8 cellular contexts compared by ENCODE assay signal in the genomic region with DNA sequence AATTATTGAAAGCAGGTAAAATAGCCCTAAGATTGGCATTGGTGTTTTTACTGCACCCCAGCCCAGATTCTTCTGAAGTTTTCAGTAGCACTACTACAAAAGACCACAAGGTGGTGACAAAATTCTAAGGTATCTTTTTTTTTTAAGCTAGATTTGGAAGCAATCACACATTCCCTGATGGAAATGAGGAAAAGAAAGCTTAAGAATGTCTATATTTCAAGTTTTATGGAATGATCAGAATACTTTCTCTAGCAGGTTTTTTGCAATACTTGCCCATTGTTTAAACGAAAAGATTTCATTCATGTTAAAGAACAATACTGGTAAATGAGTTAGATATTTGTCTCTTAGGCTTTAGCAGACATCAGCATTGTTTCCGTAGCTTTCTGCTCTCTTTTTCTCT. TPM values are rescaled to one million over a fixed set of nuclear protein-coding genes. Genes with fewer than 3 reads are reported as not detected.
DNase-seq lines count a peak whose midpoint lies in the region; ATAC-seq and TF ChIP-seq lines count a peak whose summit lies in the region.

No MANE protein-coding gene starts in this region.

- no peaks in the 10 kb centered on the region for H3K36me3 ChIP-seq in upper lobe of right lung

- no peaks in the 10 kb centered on the region for H3K4me1 ChIP-seq in upper lobe of right lung

- H3K4me3 Mint-ChIP-seq in WTC11, result no peak overlapping the region

- H3K9me3 Mint-ChIP-seq in WTC11, result no peaks in the 10 kb centered on the region

- no peaks in the 10 kb centered on the region for H3K4me1 Mint-ChIP-seq in WTC11

- peak; percentile 40 for TF ChIP-seq CTCF in HL-60 (IDR thresholded peaks at IDR 0.05; ENCODE audit: insufficient read depth, low read length)
- peak; percentile 60 for TF ChIP-seq CTCF in WTC11 (IDR thresholded peaks at IDR 0.05)
- TF ChIP-seq CTCF in upper lobe of right lung (IDR thresholded peaks at IDR 0.05), result peak; percentile 83

- no peaks in the 10 kb centered on the region for H3K36me3 Mint-ChIP-seq in WTC11

- H3K27ac ChIP-seq in HL-60 (replicated peaks) (peak overlapping the region; percentile 39), upper lobe of right lung (no peak overlapping the region)

- intact Hi-C loops in upper lobe of right lung (cut with DNase I), result no loop called here

- no peaks in the 10 kb centered on the region for H3K27me3 Mint-ChIP-seq in WTC11 (ENCODE audit: low read depth)

- POLR2A ChIA-PET in WTC11 (lab: Charles Lee), result interaction anchor here (1.3 kb wide), 2 partner anchors 32 to 156 kb away, joined by 3 to 7 read pairs; a partner anchor contains a TSS

- DNase-seq in DMS53 (lab: John Stamatoyannopoulos, UW), result peak; percentile 70
- no peak for DNase-seq in HL-60 (ENCODE audit: low read depth in 1 of 2, low spot score in 1 of 2)
- no peak for DNase-seq in WTC11 (ENCODE audit: low spot score)
- DNase-seq in inferior parietal cortex (ENCODE audit: extremely low spot score), result peak; percentile 73
- DNase-seq in upper lobe of right lung, result no peak
- no peak for DNase-seq in stimulated activated naive CD8-positive, alpha-beta T cell treated with anti-CD3 and anti-CD28 coated beads, Interleukin-15, Interleukin-2, amounts not matched to agents 100 U/mL and 50 U/mL, for 24 hours
- DNase-seq in activated CD4-positive, CD25-positive, alpha-beta regulatory T cell (lab: John Stamatoyannopoulos, UW), result no peak

- no peaks in the 10 kb centered on the region for H3K27me3 ChIP-seq in HL-60 (ENCODE audit: insufficient read depth, poor library complexity, severe bottlenecking)
- H3K27me3 ChIP-seq in upper lobe of right lung, result no peaks in the 10 kb centered on the region

- no peak overlapping the region for H3K27ac Mint-ChIP-seq in WTC11

- H3K9me3 ChIP-seq in upper lobe of right lung, result no peaks in the 10 kb centered on the region

- CTCF ChIA-PET in WTC11 (lab: Charles Lee), result interaction anchor here (0.5 to 4.4 kb wide), 59 partner anchors 8 to 1664 kb away, joined by 3 to 77 read pairs (median 5); a partner anchor contains a TSS

- no peak overlapping the region for H3K4me3 ChIP-seq in HL-60 (replicated peaks; ENCODE audit: insufficient read depth, low read length)
- no peak overlapping the region for H3K4me3 ChIP-seq in upper lobe of right lung

- no peak; the same call in 1 of the 2 replicates for ATAC-seq in WTC11
- ATAC-seq in upper lobe of right lung, result peak; percentile 41
- no peak for ATAC-seq in stimulated activated naive CD8-positive, alpha-beta T cell treated with anti-CD3 and anti-CD28 coated beads, Interleukin-15, Interleukin-2, amounts not matched to agents 100 U/mL and 50 U/mL, for 24 hours
- no peak for ATAC-seq in GM21786 (IDR thresholded peaks at IDR 0.05; ENCODE audit: unreplicated experiment)

TF ChIP-seq in WTC11, 78 proteins besides CTCF, POLR2A, EP300 and RAD21:
- TF ChIP-seq GABPB1 (CRISPR knock-in tag; IDR thresholded peaks at IDR 0.05) (no peak), SP1 (CRISPR knock-in tag; conservative IDR thresholded peaks at IDR 0.05) (no peak), ZNF423 (CRISPR knock-in tag; IDR thresholded peaks at IDR 0.05) (no peak), KAT7 (CRISPR knock-in tag; IDR thresholded peaks at IDR 0.05; ENCODE audit: borderline replicate concordance) (no peak), NR2C2 (CRISPR knock-in tag; IDR thresholded peaks at IDR 0.05) (no peak)
- TF ChIP-seq, protein P1, sequence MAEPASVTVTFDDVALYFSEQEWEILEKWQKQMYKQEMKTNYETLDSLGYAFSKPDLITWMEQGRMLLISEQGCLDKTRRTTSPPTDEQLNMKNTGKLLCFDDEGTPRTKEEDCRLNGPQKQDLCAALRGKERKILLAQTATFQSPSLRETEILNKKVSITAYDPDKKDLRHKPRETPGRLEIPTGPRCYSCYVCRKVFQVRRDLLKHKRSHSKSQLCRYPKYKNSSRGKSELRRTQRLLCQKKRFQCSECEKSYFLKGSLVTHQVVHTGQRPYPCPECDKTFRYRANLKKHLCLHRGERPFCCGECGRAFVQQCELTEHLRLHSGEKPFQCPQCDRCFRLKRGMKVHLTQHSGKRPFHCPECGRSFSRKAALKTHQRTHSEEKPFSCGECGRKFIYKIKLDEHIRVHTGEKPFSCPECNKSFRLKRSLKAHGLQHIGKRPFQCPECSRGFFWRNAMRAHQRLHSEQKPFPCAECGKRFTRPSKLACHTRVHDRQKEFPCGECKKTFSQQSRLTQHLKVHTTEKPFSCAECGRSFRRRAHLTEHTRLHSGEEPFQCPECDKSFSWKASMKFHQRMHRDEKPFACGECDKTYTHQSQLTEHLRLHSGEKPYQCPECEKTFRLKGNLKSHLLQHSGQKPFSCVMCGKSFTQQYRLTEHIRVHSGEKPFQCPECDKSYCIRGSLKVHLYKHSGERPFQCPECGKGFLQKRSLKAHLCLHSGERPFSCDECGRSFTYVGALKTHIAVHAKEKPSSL (CRISPR knock-in tag; conservative IDR thresholded peaks at IDR 0.05), result no peak
- TF ChIP-seq, protein P2, sequence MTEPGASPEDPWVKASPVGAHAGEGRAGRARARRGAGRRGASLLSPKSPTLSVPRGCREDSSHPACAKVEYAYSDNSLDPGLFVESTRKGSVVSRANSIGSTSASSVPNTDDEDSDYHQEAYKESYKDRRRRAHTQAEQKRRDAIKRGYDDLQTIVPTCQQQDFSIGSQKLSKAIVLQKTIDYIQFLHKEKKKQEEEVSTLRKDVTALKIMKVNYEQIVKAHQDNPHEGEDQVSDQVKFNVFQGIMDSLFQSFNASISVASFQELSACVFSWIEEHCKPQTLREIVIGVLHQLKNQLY (CRISPR knock-in tag; IDR thresholded peaks at IDR 0.05), result no peak
- TF ChIP-seq, protein P3, sequence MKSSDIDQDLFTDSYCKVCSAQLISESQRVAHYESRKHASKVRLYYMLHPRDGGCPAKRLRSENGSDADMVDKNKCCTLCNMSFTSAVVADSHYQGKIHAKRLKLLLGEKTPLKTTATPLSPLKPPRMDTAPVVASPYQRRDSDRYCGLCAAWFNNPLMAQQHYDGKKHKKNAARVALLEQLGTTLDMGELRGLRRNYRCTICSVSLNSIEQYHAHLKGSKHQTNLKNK (CRISPR knock-in tag; IDR thresholded peaks at IDR 0.05), result no peak
- TF ChIP-seq, protein P4, sequence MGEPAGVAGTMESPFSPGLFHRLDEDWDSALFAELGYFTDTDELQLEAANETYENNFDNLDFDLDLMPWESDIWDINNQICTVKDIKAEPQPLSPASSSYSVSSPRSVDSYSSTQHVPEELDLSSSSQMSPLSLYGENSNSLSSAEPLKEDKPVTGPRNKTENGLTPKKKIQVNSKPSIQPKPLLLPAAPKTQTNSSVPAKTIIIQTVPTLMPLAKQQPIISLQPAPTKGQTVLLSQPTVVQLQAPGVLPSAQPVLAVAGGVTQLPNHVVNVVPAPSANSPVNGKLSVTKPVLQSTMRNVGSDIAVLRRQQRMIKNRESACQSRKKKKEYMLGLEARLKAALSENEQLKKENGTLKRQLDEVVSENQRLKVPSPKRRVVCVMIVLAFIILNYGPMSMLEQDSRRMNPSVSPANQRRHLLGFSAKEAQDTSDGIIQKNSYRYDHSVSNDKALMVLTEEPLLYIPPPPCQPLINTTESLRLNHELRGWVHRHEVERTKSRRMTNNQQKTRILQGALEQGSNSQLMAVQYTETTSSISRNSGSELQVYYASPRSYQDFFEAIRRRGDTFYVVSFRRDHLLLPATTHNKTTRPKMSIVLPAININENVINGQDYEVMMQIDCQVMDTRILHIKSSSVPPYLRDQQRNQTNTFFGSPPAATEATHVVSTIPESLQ (CRISPR knock-in tag; IDR thresholded peaks at IDR 0.05), result no peak
- TF ChIP-seq, protein P5, sequence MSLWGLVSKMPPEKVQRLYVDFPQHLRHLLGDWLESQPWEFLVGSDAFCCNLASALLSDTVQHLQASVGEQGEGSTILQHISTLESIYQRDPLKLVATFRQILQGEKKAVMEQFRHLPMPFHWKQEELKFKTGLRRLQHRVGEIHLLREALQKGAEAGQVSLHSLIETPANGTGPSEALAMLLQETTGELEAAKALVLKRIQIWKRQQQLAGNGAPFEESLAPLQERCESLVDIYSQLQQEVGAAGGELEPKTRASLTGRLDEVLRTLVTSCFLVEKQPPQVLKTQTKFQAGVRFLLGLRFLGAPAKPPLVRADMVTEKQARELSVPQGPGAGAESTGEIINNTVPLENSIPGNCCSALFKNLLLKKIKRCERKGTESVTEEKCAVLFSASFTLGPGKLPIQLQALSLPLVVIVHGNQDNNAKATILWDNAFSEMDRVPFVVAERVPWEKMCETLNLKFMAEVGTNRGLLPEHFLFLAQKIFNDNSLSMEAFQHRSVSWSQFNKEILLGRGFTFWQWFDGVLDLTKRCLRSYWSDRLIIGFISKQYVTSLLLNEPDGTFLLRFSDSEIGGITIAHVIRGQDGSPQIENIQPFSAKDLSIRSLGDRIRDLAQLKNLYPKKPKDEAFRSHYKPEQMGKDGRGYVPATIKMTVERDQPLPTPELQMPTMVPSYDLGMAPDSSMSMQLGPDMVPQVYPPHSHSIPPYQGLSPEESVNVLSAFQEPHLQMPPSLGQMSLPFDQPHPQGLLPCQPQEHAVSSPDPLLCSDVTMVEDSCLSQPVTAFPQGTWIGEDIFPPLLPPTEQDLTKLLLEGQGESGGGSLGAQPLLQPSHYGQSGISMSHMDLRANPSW (CRISPR knock-in tag; conservative IDR thresholded peaks at IDR 0.05; ENCODE audit: low read depth), result no peak
- TF ChIP-seq, protein P6, sequence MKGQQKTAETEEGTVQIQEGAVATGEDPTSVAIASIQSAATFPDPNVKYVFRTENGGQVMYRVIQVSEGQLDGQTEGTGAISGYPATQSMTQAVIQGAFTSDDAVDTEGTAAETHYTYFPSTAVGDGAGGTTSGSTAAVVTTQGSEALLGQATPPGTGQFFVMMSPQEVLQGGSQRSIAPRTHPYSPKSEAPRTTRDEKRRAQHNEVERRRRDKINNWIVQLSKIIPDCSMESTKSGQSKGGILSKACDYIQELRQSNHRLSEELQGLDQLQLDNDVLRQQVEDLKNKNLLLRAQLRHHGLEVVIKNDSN (CRISPR knock-in tag; IDR thresholded peaks at IDR 0.05), result no peak

RNA-seq across cellular contexts. Expression of a gene that starts 32.1 kb away (rescaled TPM):
- total RNA-seq in WTC11 (2021) (109 to 131 TPM (median 128 TPM) in 3 replicates), upper lobe of right lung (114 TPM)

Comparison
In these comparisons a context has a peak if more than half of its experiments do, and no peak if none do; other contexts are left out.
1. DNase-seq: peak in DMS53 (single experiment) and inferior parietal cortex (single experiment); none in HL-60 (0 of 2), WTC11 (single experiment), upper lobe of right lung (single experiment), stimulated activated naive CD8-positive, alpha-beta T cell treated with anti-CD3 and anti-CD28 coated beads, Interleukin-15, Interleukin-2, amounts not matched to agents 100 U/mL and 50 U/mL, for 24 hours (single experiment) and activated CD4-positive, CD25-positive, alpha-beta regulatory T cell (0 of 4).
2. Peak in every context shown above with its lines, with median percentiles within 50 percentile points of each other: CTCF ChIP-seq.